31 cellular contexts compared by ENCODE assay signal in the genomic region with DNA sequence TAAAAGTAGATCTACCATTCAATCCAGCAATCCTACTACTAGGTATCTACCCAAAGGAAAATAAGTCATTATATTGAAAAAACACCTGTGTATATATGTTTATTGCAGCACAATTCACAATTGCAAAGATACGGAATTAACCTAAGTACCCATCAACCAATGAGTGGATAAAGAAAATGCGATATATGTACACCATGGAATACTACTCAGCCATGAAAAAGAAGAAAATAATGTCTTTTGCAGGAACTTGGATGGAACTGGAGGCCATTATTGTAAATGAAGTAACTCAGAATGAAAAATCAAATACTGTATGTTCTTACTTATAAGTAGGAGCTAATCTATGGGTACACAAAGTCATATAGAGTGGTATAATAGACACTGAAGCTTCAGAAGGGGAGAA.
DNase-seq lines count a peak whose midpoint lies in the region; ATAC-seq, FAIRE-seq and TF ChIP-seq lines count a peak whose summit lies in the region.
"Had no signal": no experiment of that assay in that cellular context is flagged by ENCODE, and none has a peak within 500 bp of the region (broad histone marks: within the 10 kb centered on the region; RNA-seq: fewer than 3 reads in every experiment).

No MANE protein-coding gene starts in this region.

- intact Hi-C loops in K562 (cut with micrococcal nuclease), result loop anchor here (5.0 kb wide), 1 partner anchor 65 kb away; a partner anchor contains a TSS

- H4K20me1 ChIP-seq in K562 (replicated peaks; ENCODE audit: control insufficient read depth, insufficient read depth, low read length), result no peaks in the 10 kb centered on the region
- H4K20me1 ChIP-seq: BLaER1; BLaER1 treated with 17β-estradiol and CSF1 and Interleukin-3, amounts not matched to agents 10 nM and 100 nM had no signal

- H3K4me2 ChIP-seq in K562 (ENCODE audit: insufficient read depth, low read length), result no peak overlapping the region
- H3K4me2 ChIP-seq: A549; BLaER1; BLaER1 treated with 17β-estradiol and CSF1 and Interleukin-3, amounts not matched to agents 10 nM and 100 nM had no signal

- WGBS in K562 (ENCODE audit: insufficient coverage, low coverage, missing lambda C conversion rate), result 63% methylated on average over 2 of the region's 2 CpGs

- BruUV-seq in K562 (replicated peaks; lab: Mats Ljungman, UMichigan), result no TSS peak

- H3K9me1 ChIP-seq in K562 (ENCODE audit: control insufficient read depth, insufficient read depth, low read length), result no peaks in the 10 kb centered on the region

- no peak for TF ChIP-seq POLR2A in K562 (conservative IDR thresholded peaks at IDR 0.05)

- FAIRE-seq in K562 (lab: Jason Lieb, UNC), result no peak
- FAIRE-seq: A204.1, A549, D721Med had no signal

- no peak overlapping the region for H3K9ac ChIP-seq in K562 (ENCODE audit: insufficient read depth in 1 of 2, low read depth in 2 of 2, low read length in 2 of 2)
- H3K9ac ChIP-seq: BLaER1; BLaER1 treated with 17β-estradiol and CSF1 and Interleukin-3, amounts not matched to agents 10 nM and 100 nM had no signal

- H3K4me1 ChIP-seq in HEK293 (ENCODE audit: control insufficient read depth, insufficient read depth, low read length) (no peaks in the 10 kb centered on the region), K562 (replicated peaks in 1 of 2; ENCODE audit: control insufficient read depth in 2 of 2, insufficient read depth in 2 of 2, low read length in 2 of 2) (peaks cover 8 to 16% of the 10 kb centered on the region in 2 experiments; a peak in 3 of 5 replicates)
- H3K4me1 ChIP-seq: A549; BE2C; BLaER1; BLaER1 treated with 17β-estradiol and CSF1 and Interleukin-3, amounts not matched to agents 10 nM and 100 nM had no signal

- H3K36me3 ChIP-seq in HEK293 (ENCODE audit: control insufficient read depth in 2 of 2, insufficient read depth in 1 of 2, low read length in 2 of 2) (no peaks in the 10 kb centered on the region), K562 (ENCODE audit: control insufficient read depth, insufficient read depth, low read length) (no peaks in the 10 kb centered on the region)
- H3K36me3 ChIP-seq: BE2C; BLaER1; BLaER1 treated with 17β-estradiol and CSF1 and Interleukin-3, amounts not matched to agents 10 nM and 100 nM had no signal

- H3K27ac ChIP-seq in HEK293 (ENCODE audit: extremely low read depth, low read depth, low read length) (no peak overlapping the region), K562 (ENCODE audit: extremely low read depth, low read depth, low read length) (no peak overlapping the region)
- H3K27ac ChIP-seq: 22Rv1; A549; BLaER1; BLaER1 treated with 17β-estradiol and CSF1 and Interleukin-3, amounts not matched to agents 10 nM and 100 nM; C4-2B had no signal

- no peak for TF ChIP-seq RAD21 in K562 (CRISPR knock-in tag; conservative IDR thresholded peaks at IDR 0.05 in 1 of 2, IDR thresholded peaks at IDR 0.05 in 1 of 2)

- CTCF ChIA-PET in HEK293 (lab: Yijun Ruan, JAX) (interaction anchor here (0.5 kb wide), 1 partner anchor 94 kb away, joined by 3 read pairs; no protein-coding TSS in a partner anchor), K562 (lab: Yijun Ruan, JAX; ENCODE audit: low intra/inter-chr PET ratio) (no interaction called here)

- H3K27me3 ChIP-seq in K562 (ENCODE audit: control insufficient read depth in 2 of 2, insufficient read depth in 2 of 2, low read length in 2 of 2), result no peaks in the 10 kb centered on the region
- H3K27me3 ChIP-seq: BE2C; BLaER1; BLaER1 treated with 17β-estradiol and CSF1 and Interleukin-3, amounts not matched to agents 10 nM and 100 nM had no signal

- H3K4me3 ChIP-seq in HEK293 (ENCODE audit: low read depth, low read length) (no peak overlapping the region), K562 (no peak overlapping the region)
- H3K4me3 ChIP-seq: A549; BLaER1; BLaER1 treated with 17β-estradiol and CSF1 and Interleukin-3, amounts not matched to agents 10 nM and 100 nM had no signal

- TF ChIP-seq CTCF in HEK293 (tag by site-specific recombination; IDR thresholded peaks at IDR 0.05) (no peak), K562 (IDR thresholded peaks at IDR 0.05 in 2 of 3, conservative IDR thresholded peaks at IDR 0.05 in 1 of 3; ENCODE audit: insufficient read depth in 2 of 3, low read depth in 1 of 3, low read length in 3 of 3) (no peak)

- no peaks in the 10 kb centered on the region for H3K9me3 ChIP-seq in HEK293 (ENCODE audit: control insufficient read depth, insufficient read depth, low read depth, low read length)
- H3K9me3 ChIP-seq in K562 (replicated peaks; ENCODE audit: control insufficient read depth, insufficient read depth, low read depth, low read length), result no peaks in the 10 kb centered on the region
- H3K9me3 ChIP-seq: A549; BE2C; BLaER1; BLaER1 treated with 17β-estradiol and CSF1 and Interleukin-3, amounts not matched to agents 10 nM and 100 nM; Caco-2 had no signal

- in situ Hi-C loops in K562 (cut with MboI), result no loop called here

- ATAC-seq in K562 (no peak), HG03159 (IDR thresholded peaks at IDR 0.05; ENCODE audit: unreplicated experiment) (no peak)
- ATAC-seq: A549; CD8-positive, alpha-beta T cell had no signal

- no peak overlapping the region for H2AFZ ChIP-seq in K562 (ENCODE audit: low read depth, low read length)

- no peaks in the 10 kb centered on the region for H3K79me2 ChIP-seq in K562 (ENCODE audit: control insufficient read depth, insufficient read depth, low read length)

- DNase-seq in K562 (ENCODE audit: extremely low read depth in 1 of 4, low spot score in 3 of 4) (no peak), inferior parietal cortex (ENCODE audit: extremely low spot score) (no peak)
- DNase-seq: 8988T; ACHN; AML-193; BE2C; C1 segment of cervical spinal cord; Caco-2; Calu3; CD4-positive, alpha-beta memory T cell; CD4-positive, alpha-beta T cell; CD4-positive, CD25-positive, alpha-beta regulatory T cell; CD8-positive, alpha-beta memory T cell; CD8-positive, alpha-beta T cell; COR-L47; DMS 273 treated with DMSO at 0.1 percent for 48 hours; DMS153; DMS53; DMS79; DMS79 treated with DMSO at 0.1 percent for 48 hours; DND-41; EL had no signal

- no peak for TF ChIP-seq EP300 in K562 (IDR thresholded peaks at IDR 0.05; ENCODE audit: low read length)

- POLR2A ChIA-PET in HEK293 (lab: Yijun Ruan, JAX) (no interaction called here), K562 (lab: Yijun Ruan, JAX) (no interaction called here)

TF ChIP-seq in HEK293, 187 proteins besides CTCF, POLR2A, EP300 and RAD21:
- TF ChIP-seq, protein P1, sequence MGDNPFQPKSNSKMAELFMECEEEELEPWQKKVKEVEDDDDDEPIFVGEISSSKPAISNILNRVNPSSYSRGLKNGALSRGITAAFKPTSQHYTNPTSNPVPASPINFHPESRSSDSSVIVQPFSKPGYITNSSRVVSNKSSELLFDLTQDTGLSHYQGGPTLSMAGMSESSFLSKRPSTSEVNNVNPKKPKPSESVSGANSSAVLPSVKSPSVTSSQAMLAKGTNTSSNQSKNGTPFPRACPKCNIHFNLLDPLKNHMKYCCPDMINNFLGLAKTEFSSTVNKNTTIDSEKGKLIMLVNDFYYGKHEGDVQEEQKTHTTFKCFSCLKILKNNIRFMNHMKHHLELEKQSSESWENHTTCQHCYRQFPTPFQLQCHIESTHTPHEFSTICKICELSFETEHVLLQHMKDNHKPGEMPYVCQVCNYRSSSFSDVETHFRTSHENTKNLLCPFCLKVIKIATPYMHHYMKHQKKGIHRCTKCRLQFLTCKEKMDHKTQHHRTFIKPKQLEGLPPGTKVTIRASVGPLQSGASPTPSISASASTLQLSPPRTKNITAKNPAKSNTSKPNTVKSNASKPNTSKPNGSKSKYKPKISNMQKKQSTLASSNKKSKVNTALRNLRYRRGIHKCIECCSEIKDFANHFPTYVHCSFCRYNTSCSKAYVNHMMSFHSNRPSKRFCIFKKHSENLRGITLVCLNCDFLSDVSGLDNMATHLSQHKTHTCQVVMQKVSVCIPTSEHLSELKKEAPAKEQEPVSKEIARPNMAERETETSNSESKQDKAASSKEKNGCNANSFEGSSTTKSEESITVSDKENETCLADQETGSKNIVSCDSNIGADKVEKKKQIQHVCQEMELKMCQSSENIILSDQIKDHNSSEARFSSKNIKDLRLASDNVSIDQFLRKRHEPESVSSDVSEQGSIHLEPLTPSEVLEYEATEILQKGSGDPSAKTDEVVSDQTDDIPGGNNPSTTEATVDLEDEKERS (tag by site-specific recombination; IDR thresholded peaks at IDR 0.05), result no peak
- TF ChIP-seq ZNF221 (tag by site-specific recombination; IDR thresholded peaks at IDR 0.05; ENCODE audit: borderline replicate concordance) (no peak), ZNF146 (tag by site-specific recombination; IDR thresholded peaks at IDR 0.05) (peak; percentile 90)
TF ChIP-seq in HEK293: peak in this region for 1.

TF ChIP-seq in K562, 482 proteins besides CTCF, POLR2A, EP300 and RAD21:
- no peak for TF ChIP-seq KDM5B (IDR thresholded peaks at IDR 0.05; ENCODE audit: insufficient replicate concordance, low read depth, low read length)
- peak; percentile 72 for TF ChIP-seq RBM25 (IDR thresholded peaks at IDR 0.05; ENCODE audit: low read depth, low read length, severe bottlenecking)
- TF ChIP-seq ZNF146 (CRISPR knock-in tag; IDR thresholded peaks at IDR 0.05; ENCODE audit: unreplicated experiment), result peak; percentile 94
TF ChIP-seq in K562: peak in this region for 2.
